ENCODE assay signal across 8 cellular contexts in genomic region chr1:39816431-39817090, GRCh38. TPM values are rescaled to one million over a fixed set of nuclear protein-coding genes. Genes with fewer than 3 reads are reported as not detected.
DNase-seq lines count a peak whose midpoint lies in the region; ATAC-seq, FAIRE-seq and TF ChIP-seq lines count a peak whose summit lies in the region.

No MANE protein-coding gene starts in this region.

- no peaks in the 10 kb centered on the region for H3K9me2 ChIP-seq in PC-9 (ENCODE audit: insufficient read depth)

- no peak overlapping the region for H3K18ac ChIP-seq in IMR-90 (ENCODE audit: low read depth, low read length)
- H3K18ac ChIP-seq in neuronal stem cell (ENCODE audit: low read length), result peak overlapping the region; percentile 20

- H4K8ac ChIP-seq in IMR-90 (ENCODE audit: low read depth in 2 of 2, low read length in 2 of 2) (no peak overlapping the region), neuronal stem cell (ENCODE audit: low read depth, low read length) (no peak overlapping the region)

- H3K79me1 ChIP-seq in IMR-90 (ENCODE audit: low read depth in 1 of 2, low read length in 2 of 2) (no peaks in the 10 kb centered on the region), neuronal stem cell (ENCODE audit: low read depth, low read length) (no peaks in the 10 kb centered on the region)

- H3K4me3 Mint-ChIP-seq in activated T-helper 2 cell treated with anti-CD3 and anti-CD28 coated beads, Interferon-gamma antibody, Interleukin-2, Interleukin-4, amounts not matched to agents 10 μg/mL and 5 μg/mL and 100 μg/mL, durations not matched to agents 14 hours and 24 hours and 36 hours (ENCODE audit: low read depth), result no peak overlapping the region

- H2AFZ ChIP-seq in IMR-90 (replicated peaks; ENCODE audit: low read length, poor library complexity) (peak overlapping the region; percentile 85), PC-9 (no peak overlapping the region), neuronal stem cell (ENCODE audit: low read length) (no peak overlapping the region)

- H3K27ac ChIP-seq in IMR-90 (ENCODE audit: insufficient read depth, low read length) (no peak overlapping the region), PC-9 (peak overlapping the region; percentile 36; the same call in 1 of the 2 replicates), neuronal stem cell (replicated peaks; ENCODE audit: low read length) (no peak overlapping the region)

- H3K4me2 ChIP-seq in IMR-90 (ENCODE audit: low read depth, low read length) (no peak overlapping the region), PC-9 (peak overlapping the region; percentile 52; the same call in 1 of the 2 replicates), neuronal stem cell (ENCODE audit: insufficient read depth, low read length, poor library complexity, severe bottlenecking) (no peak overlapping the region)

- DNase-seq in EH (ENCODE audit: low read depth), result peak; percentile 93
- peak; percentile 91 for DNase-seq in IMR-90
- DNase-seq in PC-9, result peak; percentile 90 to 97
- peak; percentile 44 for DNase-seq in activated T-helper 2 cell treated with anti-CD3 and anti-CD28 coated beads, Interferon-gamma antibody, Interleukin-2, Interleukin-4, amounts not matched to agents 10 μg/mL and 5 μg/mL and 100 μg/mL, durations not matched to agents 14 hours and 24 hours and 36 hours (ENCODE audit: low spot score)
- DNase-seq in fibroblast of pulmonary artery (ENCODE audit: low read depth), result peak; percentile 64
- DNase-seq in neuronal stem cell (ENCODE audit: low spot score), result peak; percentile 81
- DNase-seq in urothelium cell line (ENCODE audit: low spot score), result peak; percentile 89

- ATAC-seq in GM21576 (IDR thresholded peaks at IDR 0.05; ENCODE audit: unreplicated experiment), result peak; percentile 48
- ATAC-seq in IMR-90 (ENCODE audit: low read depth), result peak; percentile 95

- FAIRE-seq in urothelium cell line (lab: Jason Lieb, UNC), result peak; percentile 95

- H3K9ac ChIP-seq in IMR-90 (ENCODE audit: low read depth, low read length), result no peak overlapping the region
- no peak overlapping the region for H3K9ac ChIP-seq in neuronal stem cell (ENCODE audit: low read depth, low read length, poor library complexity)

- H3K27me3 ChIP-seq in IMR-90 (ENCODE audit: control insufficient read depth, insufficient read depth, low read length), result peaks cover 8% of the 10 kb centered on the region
- H3K27me3 ChIP-seq in PC-9 (ENCODE audit: insufficient read depth, low read depth), result no peaks in the 10 kb centered on the region
- peaks cover 0 to 5% (median 0%) of the 10 kb centered on the region in 3 experiments for H3K27me3 ChIP-seq in neuronal stem cell (ENCODE audit: control insufficient read depth in 3 of 3, insufficient read depth in 3 of 3, low read depth in 1 of 3, low read length in 3 of 3)

- no peak overlapping the region for H2AK9ac ChIP-seq in IMR-90 (replicated peaks; ENCODE audit: low read depth, low read length, poor library complexity)

- no peaks in the 10 kb centered on the region for H3K4me1 ChIP-seq in IMR-90 (ENCODE audit: control insufficient read depth, insufficient read depth, low read length)
- H3K4me1 ChIP-seq in PC-9 (replicated peaks; ENCODE audit: insufficient read depth), result peaks cover 21% of the 10 kb centered on the region
- peaks cover 0 to 7% of the 10 kb centered on the region in 2 donors for H3K4me1 ChIP-seq in neuronal stem cell (ENCODE audit: control insufficient read depth in 2 of 2, insufficient read depth in 1 of 2, low read depth in 1 of 2, low read length in 2 of 2)

- peak; percentile 85 for TF ChIP-seq RAD21 in IMR-90 (IDR thresholded peaks at IDR 0.05; ENCODE audit: low read length)

- H3K9me3 ChIP-seq in IMR-90 (ENCODE audit: control insufficient read depth, insufficient read depth, low read length) (no peaks in the 10 kb centered on the region), PC-9 (ENCODE audit: insufficient read depth, low read depth) (no peaks in the 10 kb centered on the region), neuronal stem cell (replicated peaks in 1 of 2; ENCODE audit: control insufficient read depth in 2 of 2, insufficient read depth in 1 of 2, low read depth in 1 of 2, low read length in 2 of 2) (peaks cover 2 to 5% of the 10 kb centered on the region in 2 donors)

- in situ Hi-C loops in IMR-90 (cut with MboI; ENCODE audit: low sequenced_read_pairs), result loop anchor here (10.0 kb wide), 1 partner anchor 218 kb away; no protein-coding TSS in a partner anchor

- H3K23ac ChIP-seq in IMR-90 (ENCODE audit: low read depth, low read length) (no peak overlapping the region), neuronal stem cell (ENCODE audit: low read depth, low read length, poor library complexity) (no peak overlapping the region)

- H2BK5ac ChIP-seq in IMR-90 (ENCODE audit: low read depth, low read length, poor library complexity, severe bottlenecking), result no peak overlapping the region
- no peak overlapping the region for H2BK5ac ChIP-seq in neuronal stem cell (ENCODE audit: low read length)

- WGBS in IMR-90 (ENCODE audit: extremely low coverage in 2 of 2, insufficient read length in 1 of 2), 2 experiments, result 0% methylated on average over 1 of the region's 11 CpGs; no CpG with 5 or more reads in 1 of the 2 experiments
- WGBS in neuronal stem cell (ENCODE audit: extremely low coverage in 2 of 2, insufficient read length in 2 of 2, insufficient replicate concordance in 1 of 2), 2 donors, result no CpG with 5 or more reads among the region's 11 CpGs

- H3K27ac Mint-ChIP-seq in activated T-helper 2 cell treated with anti-CD3 and anti-CD28 coated beads, Interferon-gamma antibody, Interleukin-2, Interleukin-4, amounts not matched to agents 10 μg/mL and 5 μg/mL and 100 μg/mL, durations not matched to agents 14 hours and 24 hours and 36 hours, result no peak overlapping the region

- H2BK12ac ChIP-seq in neuronal stem cell (ENCODE audit: low read length), result peak overlapping the region; percentile 92

- no peak overlapping the region for H2BK120ac ChIP-seq in IMR-90 (ENCODE audit: low read depth, low read length)
- H2BK120ac ChIP-seq in neuronal stem cell (ENCODE audit: low read depth, low read length), result no peak overlapping the region

- TF ChIP-seq POLR2A in IMR-90 (IDR thresholded peaks at IDR 0.05; ENCODE audit: low read depth, low read length), result 0 out of 2 replicates have a peak, but pooled peaks have one; percentile 25

- no peaks in the 10 kb centered on the region for H3K36me3 ChIP-seq in IMR-90 (ENCODE audit: control insufficient read depth, insufficient read depth, low read length)
- no peaks in the 10 kb centered on the region for H3K36me3 ChIP-seq in PC-9 (ENCODE audit: low read depth)
- H3K36me3 ChIP-seq in neuronal stem cell (replicated peaks in 1 of 2; ENCODE audit: control insufficient read depth in 2 of 2, insufficient read depth in 2 of 2, low read length in 2 of 2), result no peaks in the 10 kb centered on the region

- H4K20me1 ChIP-seq in IMR-90 (ENCODE audit: insufficient read depth, low read length) (0 out of 2 replicates have a peak, but pooled peaks cover 5% of the 10 kb centered on the region), PC-9 (ENCODE audit: insufficient read depth) (no peaks in the 10 kb centered on the region)

- peaks cover 26% of the 10 kb centered on the region for H3K27me3 Mint-ChIP-seq in activated T-helper 2 cell treated with anti-CD3 and anti-CD28 coated beads, Interferon-gamma antibody, Interleukin-2, Interleukin-4, amounts not matched to agents 10 μg/mL and 5 μg/mL and 100 μg/mL, durations not matched to agents 14 hours and 24 hours and 36 hours (ENCODE audit: low read depth)

- H3K4me3 ChIP-seq in IMR-90 (ENCODE audit: insufficient read depth, low read depth, low read length) (no peak overlapping the region), PC-9 (no peak overlapping the region), fibroblast of pulmonary artery (replicated peaks; ENCODE audit: low read depth, low read length) (no peak overlapping the region), neuronal stem cell (ENCODE audit: low read length in 2 of 2) (no peak overlapping the region)

- CTCF ChIA-PET in IMR-90 (lab: Yijun Ruan, JAX), result interaction anchor here (1.1 kb wide), 2 partner anchors 86 to 216 kb away, joined by 3 to 4 read pairs; no protein-coding TSS in a partner anchor
- CTCF ChIA-PET in PC-9 (lab: Charles Lee), result interaction anchor here (0.7 to 1.7 kb wide), 4 partner anchors 86 to 216 kb away, joined by 3 to 7 read pairs (median 4); partner anchors contain the start of gene MYCL

- H3F3A ChIP-seq in PC-9 (ENCODE audit: insufficient read depth, low read depth), result peaks cover 9% of the 10 kb centered on the region

- H3K36me3 Mint-ChIP-seq in activated T-helper 2 cell treated with anti-CD3 and anti-CD28 coated beads, Interferon-gamma antibody, Interleukin-2, Interleukin-4, amounts not matched to agents 10 μg/mL and 5 μg/mL and 100 μg/mL, durations not matched to agents 14 hours and 24 hours and 36 hours (ENCODE audit: low read depth), result no peaks in the 10 kb centered on the region

- no peak overlapping the region for H4K5ac ChIP-seq in IMR-90 (ENCODE audit: low read depth, low read length)

- H2AK5ac ChIP-seq in IMR-90 (ENCODE audit: low read depth, low read length) (no peak overlapping the region), neuronal stem cell (ENCODE audit: low read depth, low read length) (peak overlapping the region; percentile 42)

- dilution Hi-C loops in IMR-90 (cut with HindIII; ENCODE audit: low sequenced_read_pairs, unreplicated experiment), result no loop called here

- no peak overlapping the region for H4K91ac ChIP-seq in IMR-90 (ENCODE audit: insufficient read depth, low read depth, low read length)
- H4K91ac ChIP-seq in neuronal stem cell (ENCODE audit: low read depth, low read length, poor library complexity), result no peak overlapping the region

- H2BK20ac ChIP-seq in IMR-90 (ENCODE audit: low read depth, low read length), result no peak overlapping the region

- POLR2A ChIA-PET in IMR-90 (lab: Charles Lee; ENCODE audit: unreplicated experiment) (no interaction called here), PC-9 (lab: Charles Lee; ENCODE audit: unreplicated experiment) (no interaction called here)

- intact Hi-C loops in IMR-90 (cut with micrococcal nuclease), result loop anchor here (1.0 to 5.0 kb wide), 5 partner anchors 86 to 521 kb away; no protein-coding TSS in a partner anchor
- intact Hi-C loops in PC-9 (cut with micrococcal nuclease; ENCODE audit: unreplicated experiment), result loop anchor here (1.0 to 5.0 kb wide), 6 partner anchors 66 to 521 kb away; partner anchors contain the start of gene TRIT1
- intact Hi-C loops in activated T-helper 2 cell treated with anti-CD3 and anti-CD28 coated beads, Interferon-gamma antibody, Interleukin-2, Interleukin-4, amounts not matched to agents 10 μg/mL and 5 μg/mL and 100 μg/mL, durations not matched to agents 14 hours and 24 hours and 36 hours (cut with micrococcal nuclease), result loop anchor here (1.0 kb wide), 2 partner anchors 86 to 157 kb away; no protein-coding TSS in a partner anchor

- H3K4me1 Mint-ChIP-seq in activated T-helper 2 cell treated with anti-CD3 and anti-CD28 coated beads, Interferon-gamma antibody, Interleukin-2, Interleukin-4, amounts not matched to agents 10 μg/mL and 5 μg/mL and 100 μg/mL, durations not matched to agents 14 hours and 24 hours and 36 hours (ENCODE audit: low read depth), result peaks cover 10% of the 10 kb centered on the region

- no peaks in the 10 kb centered on the region for H3K9me1 ChIP-seq in IMR-90 (ENCODE audit: insufficient read depth, low read length)

- no peaks in the 10 kb centered on the region for H3K9me3 Mint-ChIP-seq in activated T-helper 2 cell treated with anti-CD3 and anti-CD28 coated beads, Interferon-gamma antibody, Interleukin-2, Interleukin-4, amounts not matched to agents 10 μg/mL and 5 μg/mL and 100 μg/mL, durations not matched to agents 14 hours and 24 hours and 36 hours

- TF ChIP-seq CTCF in IMR-90 (conservative IDR thresholded peaks at IDR 0.05; ENCODE audit: low read depth, low read length), result peak; percentile 84
- TF ChIP-seq CTCF in PC-9 (conservative IDR thresholded peaks at IDR 0.05), result peak; percentile 83
- TF ChIP-seq CTCF in fibroblast of pulmonary artery (IDR thresholded peaks at IDR 0.05; ENCODE audit: low read length, missing control alignments), result peak; percentile 71

- no peaks in the 10 kb centered on the region for H3K79me2 ChIP-seq in PC-9 (ENCODE audit: low read depth)

- no peak overlapping the region for H3K56ac ChIP-seq in IMR-90 (ENCODE audit: extremely low read depth, insufficient read depth, low read length)

- H3K4ac ChIP-seq in IMR-90 (ENCODE audit: low read depth, low read length) (no peak overlapping the region), neuronal stem cell (ENCODE audit: low read length) (peak overlapping the region; percentile 7)

- BruUV-seq in IMR-90 (replicated peaks; lab: Mats Ljungman, UMichigan), result no TSS peak
- BruUV-seq in PC-9 (replicated peaks; lab: Mats Ljungman, UMichigan), result no TSS peak

- H3K14ac ChIP-seq in IMR-90 (replicated peaks; ENCODE audit: low read depth, low read length) (no peak overlapping the region), neuronal stem cell (ENCODE audit: low read length) (peak overlapping the region; percentile 22)

- H2BK15ac ChIP-seq in IMR-90 (ENCODE audit: low read depth, low read length) (no peak overlapping the region), neuronal stem cell (ENCODE audit: low read length) (no peak overlapping the region)

RNA-seq across cellular contexts. Expression of gene BMP8B, which starts 27.9 kb away (rescaled TPM):
- total RNA-seq in IMR-90 (2012; rRNA removed), result not detected in 2 replicates
- polyA plus RNA-seq in IMR-90 (2012; rRNA removed), result 0.03 TPM in 1 of 2 replicates, not detected in the other
- not detected in 2 replicates for polyA plus RNA-seq in IMR-90 (2012; cell fraction: cytosol; rRNA removed)
- polyA plus RNA-seq in IMR-90 (2012; cell fraction: nucleus; rRNA removed; ENCODE audit: low replicate concordance), result not detected in 2 replicates
- total RNA-seq in PC-9 (2021), result 2.4 TPM in 2 replicates
- 1.8 and 1.9 TPM in 2 replicates for total RNA-seq in activated T-helper 2 cell treated with anti-CD3 and anti-CD28 coated beads, Interferon-gamma antibody, Interleukin-2, Interleukin-4, amounts not matched to agents 10 μg/mL and 5 μg/mL and 100 μg/mL, durations not matched to agents 14 hours and 24 hours and 36 hours
- polyA plus RNA-seq in neuronal stem cell (2013, experiment 1 of 2), result 0.82 TPM
- polyA plus RNA-seq in neuronal stem cell (2013, experiment 2 of 2), result 0.89 TPM

RNA-seq across cellular contexts. Expression of gene OXCT2, which starts 45.4 kb away (rescaled TPM):
- total RNA-seq in IMR-90 (2012; rRNA removed) (0.18 and 0.28 TPM in 2 replicates), PC-9 (2021) (1.3 and 1.6 TPM in 2 replicates)
- 0.22 and 0.30 TPM in 2 replicates for polyA plus RNA-seq in IMR-90 (2012; rRNA removed)
- 0.26 and 0.49 TPM in 2 replicates for polyA plus RNA-seq in IMR-90 (2012; cell fraction: cytosol; rRNA removed)
- 0.44 and 0.53 TPM in 2 replicates for polyA plus RNA-seq in IMR-90 (2012; cell fraction: nucleus; rRNA removed; ENCODE audit: low replicate concordance)
- total RNA-seq in activated T-helper 2 cell treated with anti-CD3 and anti-CD28 coated beads, Interferon-gamma antibody, Interleukin-2, Interleukin-4, amounts not matched to agents 10 μg/mL and 5 μg/mL and 100 μg/mL, durations not matched to agents 14 hours and 24 hours and 36 hours, result 5.5 and 5.6 TPM in 2 replicates
- 0.82 TPM for polyA plus RNA-seq in neuronal stem cell (2013, experiment 1 of 2)
- 0.82 TPM for polyA plus RNA-seq in neuronal stem cell (2013, experiment 2 of 2)
